In genomic region chr2:203341741-203342310, GRCh38 we compare ENCODE assay signal across 28 cellular contexts. TPM values are rescaled to one million over a fixed set of nuclear protein-coding genes. Genes with fewer than 3 reads are reported as not detected.
DNase-seq lines count a peak whose midpoint lies in the region; ATAC-seq and TF ChIP-seq lines count a peak whose summit lies in the region.
"Had no signal": no experiment of that assay in that cellular context is flagged by ENCODE, and none has a peak within 500 bp of the region (broad histone marks: within the 10 kb centered on the region; RNA-seq: fewer than 3 reads in every experiment).

No MANE protein-coding gene starts in this region.

- H3K4me1 ChIP-seq in mammary epithelial cell (ENCODE audit: insufficient read depth, low read length) (peaks cover 13% of the 10 kb centered on the region), thoracic aorta (ENCODE audit: control insufficient read depth in 1 of 2, low read depth in 2 of 2) (peaks cover 9 to 24% of the 10 kb centered on the region in 2 donors)

- POLR2A ChIA-PET in MCF 10A (lab: Yijun Ruan, JAX), result interaction anchor here (0.6 to 1.8 kb wide), 2 partner anchors 13 to 15 kb away, joined by 3 to 17 read pairs; partner anchors contain the start of gene ABI2

- H3K9ac ChIP-seq in mammary epithelial cell (ENCODE audit: insufficient read depth, low read length), result no peak overlapping the region
- H3K9ac ChIP-seq: BLaER1 had no signal

- dilution Hi-C loops in mammary epithelial cell (cut with HindIII; ENCODE audit: low sequenced_read_pairs), result no loop called here

- H3K27me3 Mint-ChIP-seq in MCF 10A (ENCODE audit: insufficient read depth, unreplicated experiment), result no peaks in the 10 kb centered on the region
- H3K27me3 Mint-ChIP-seq: activated CD4-positive, alpha-beta T cell treated with anti-CD3 and anti-CD28 coated beads, Interleukin-2, amount 10 ng/mL, durations not matched to agents 24 days and 14 days; activated naive CD4-positive, alpha-beta T cell treated with anti-CD3 and anti-CD28 coated beads, Interleukin-2, amount 50 U/mL, for 24 hours; stimulated activated memory B cell treated with anti-CD40 and anti-IgM and Interleukin-4, amounts not matched to agents 10 μg/mL and 1 μg/mL and 100 μg/mL, for 72 hours had no signal

- intact Hi-C loops in MCF 10A (cut with micrococcal nuclease), result no loop called here
- intact Hi-C loops in mammary epithelial cell (cut with micrococcal nuclease), result no loop called here

- H3K4me3 ChIP-seq in mammary epithelial cell (replicated peaks in 1 of 3; ENCODE audit: insufficient read depth in 1 of 3, low read depth in 2 of 3, low read length in 3 of 3) (no peak overlapping the region), astrocyte of the spinal cord (ENCODE audit: low read depth, low read length) (no peak overlapping the region), fibroblast of villous mesenchyme (ENCODE audit: low read depth, low read length) (no peak overlapping the region), thoracic aorta (no peak overlapping the region)
- H3K4me3 ChIP-seq: BLaER1, GM12878, lung, suprapubic skin had no signal

- H3K36me3 Mint-ChIP-seq in MCF 10A (ENCODE audit: insufficient read depth, unreplicated experiment), result peaks cover 11% of the 10 kb centered on the region

- DNase-seq in MCF 10A (ENCODE audit: unreplicated experiment) (peak; percentile 11), mammary epithelial cell (no peak), astrocyte of the spinal cord (ENCODE audit: low read depth, low spot score) (peak; percentile 29), fibroblast of villous mesenchyme (ENCODE audit: low read depth) (peak; percentile 42), thoracic aorta (ENCODE audit: low spot score) (no peak), mesenteric fat pad (ENCODE audit: low spot score) (no peak), putamen (ENCODE audit: low spot score) (no peak)
- no peak for DNase-seq in stimulated activated CD4-positive, alpha-beta T cell treated with anti-CD3 and anti-CD28 coated beads, Interleukin-4, amount 100 ng/mL, for 1 hour
- DNase-seq: activated CD4-positive, alpha-beta T cell treated with anti-CD3 and anti-CD28 coated beads, Interleukin-2, amount 10 ng/mL, durations not matched to agents 24 days and 14 days; aorta; cerebellar nuclear complex; COR-L47; DMS79; effector CD4-positive, alpha-beta T cell; H9; islet precursor cell; NCI-H2081 treated with DMSO at 0.1 percent for 48 hours; NCI-H345; NCI-H748 treated with DMSO at 0.1 percent for 48 hours had no signal

- H4K20me1 ChIP-seq in mammary epithelial cell (ENCODE audit: insufficient read depth, low read length), result no peaks in the 10 kb centered on the region

- H3K4me2 ChIP-seq in mammary epithelial cell (ENCODE audit: insufficient read depth, low read depth, low read length), result no peak overlapping the region
- H3K4me2 ChIP-seq: BLaER1 had no signal

- H2AFZ ChIP-seq in mammary epithelial cell (ENCODE audit: low read depth, low read length), result no peak overlapping the region

- peaks cover 70% of the 10 kb centered on the region for H3K79me2 ChIP-seq in mammary epithelial cell (ENCODE audit: insufficient read depth, low read length)

- BruUV-seq in MCF 10A (replicated peaks; lab: Mats Ljungman, UMichigan) (no TSS peak), mammary epithelial cell (replicated peaks; lab: Mats Ljungman, UMichigan) (no TSS peak)

- TF ChIP-seq CTCF in MCF 10A (IDR thresholded peaks at IDR 0.05; ENCODE audit: unreplicated experiment) (no peak), mammary epithelial cell (conservative IDR thresholded peaks at IDR 0.05 in 1 of 2, IDR thresholded peaks at IDR 0.05 in 1 of 2; ENCODE audit: extremely low read depth in 1 of 2, insufficient read depth in 1 of 2, low read depth in 1 of 2, low read length in 2 of 2) (no peak), astrocyte of the spinal cord (IDR thresholded peaks at IDR 0.05; ENCODE audit: low read depth, low read length) (no peak), fibroblast of villous mesenchyme (IDR thresholded peaks at IDR 0.05; ENCODE audit: insufficient read depth, low read depth, low read length) (no peak), thoracic aorta (IDR thresholded peaks at IDR 0.05) (no peak)

- 50% methylated on average over 2 of the region's 2 CpGs for WGBS in mammary epithelial cell (ENCODE audit: low coverage, missing lambda C conversion rate)

- no peaks in the 10 kb centered on the region for H3K27me3 ChIP-seq in mammary epithelial cell (ENCODE audit: insufficient read depth, low read length)
- no peaks in the 10 kb centered on the region for H3K27me3 ChIP-seq in thoracic aorta (replicated peaks; ENCODE audit: insufficient read depth)
- H3K27me3 ChIP-seq: BLaER1, suprapubic skin had no signal

- in situ Hi-C loops in mammary epithelial cell (cut with MboI; ENCODE audit: low sequenced_read_pairs in 2 of 2), result no loop called here
- in situ Hi-C loops in astrocyte of the spinal cord (cut with HindIII; ENCODE audit: low sequenced_read_pairs), result no loop called here

- H3K9me3 Mint-ChIP-seq in MCF 10A (ENCODE audit: unreplicated experiment), result no peaks in the 10 kb centered on the region
- H3K9me3 Mint-ChIP-seq: activated CD4-positive, alpha-beta T cell treated with anti-CD3 and anti-CD28 coated beads, Interleukin-2, amount 10 ng/mL, durations not matched to agents 24 days and 14 days; activated naive CD4-positive, alpha-beta T cell treated with anti-CD3 and anti-CD28 coated beads, Interleukin-2, amount 50 U/mL, for 24 hours; H9; stimulated activated memory B cell treated with anti-CD40 and anti-IgM and Interleukin-4, amounts not matched to agents 10 μg/mL and 1 μg/mL and 100 μg/mL, for 72 hours; T-helper 2 cell treated with Interferon-gamma antibody and Interleukin-4, amounts not matched to agents 5 μg/mL and 100 μg/mL, for 36 hours had no signal

- peak overlapping the region; percentile 62 for H3K4me3 Mint-ChIP-seq in MCF 10A (ENCODE audit: unreplicated experiment)
- H3K4me3 Mint-ChIP-seq: activated CD4-positive, alpha-beta T cell treated with anti-CD3 and anti-CD28 coated beads, Interleukin-2, amount 10 ng/mL, durations not matched to agents 24 days and 14 days; activated naive CD4-positive, alpha-beta T cell treated with anti-CD3 and anti-CD28 coated beads, Interleukin-2, amount 50 U/mL, for 24 hours; H9; stimulated activated memory B cell treated with anti-CD40 and anti-IgM and Interleukin-4, amounts not matched to agents 10 μg/mL and 1 μg/mL and 100 μg/mL, for 72 hours; T-helper 2 cell treated with Interferon-gamma antibody and Interleukin-4, amounts not matched to agents 5 μg/mL and 100 μg/mL, for 36 hours had no signal

- H3K4me1 Mint-ChIP-seq in MCF 10A (ENCODE audit: insufficient read depth, unreplicated experiment), result peaks cover 25% of the 10 kb centered on the region
- H3K4me1 Mint-ChIP-seq: stimulated activated memory B cell treated with anti-CD40 and anti-IgM and Interleukin-4, amounts not matched to agents 10 μg/mL and 1 μg/mL and 100 μg/mL, for 72 hours had no signal

- H3K27ac ChIP-seq in mammary epithelial cell (ENCODE audit: insufficient read depth, low read depth, low read length), result no peak overlapping the region
- H3K27ac ChIP-seq in thoracic aorta, result peak overlapping the region; percentile 37 to 45
- H3K27ac ChIP-seq: BLaER1, RWPE1, suprapubic skin, VCaP had no signal

- peak overlapping the region; percentile 27 for H3K27ac Mint-ChIP-seq in MCF 10A (ENCODE audit: low read depth, unreplicated experiment)
- H3K27ac Mint-ChIP-seq: activated CD4-positive, alpha-beta T cell treated with anti-CD3 and anti-CD28 coated beads, Interleukin-2, amount 10 ng/mL, durations not matched to agents 24 days and 14 days; activated naive CD4-positive, alpha-beta T cell treated with anti-CD3 and anti-CD28 coated beads, Interleukin-2, amount 50 U/mL, for 24 hours; stimulated activated memory B cell treated with anti-CD40 and anti-IgM and Interleukin-4, amounts not matched to agents 10 μg/mL and 1 μg/mL and 100 μg/mL, for 72 hours; T-helper 2 cell treated with Interferon-gamma antibody and Interleukin-4, amounts not matched to agents 5 μg/mL and 100 μg/mL, for 36 hours had no signal

- no peak for ATAC-seq in thoracic aorta (ENCODE audit: insufficient number of reproducible peaks, low FRiP score, low read depth)
- ATAC-seq: GM12878; stimulated activated memory B cell treated with anti-CD40 and anti-IgM and Interleukin-4, amounts not matched to agents 10 μg/mL and 1 μg/mL and 100 μg/mL, for 72 hours had no signal

- H3K9me3 ChIP-seq in mammary epithelial cell (replicated peaks; ENCODE audit: insufficient read depth, low read length) (no peaks in the 10 kb centered on the region), thoracic aorta (no peaks in the 10 kb centered on the region)
- H3K9me3 ChIP-seq: suprapubic skin had no signal

- CTCF ChIA-PET in MCF 10A (lab: Yijun Ruan, JAX) (interaction anchor here (0.9 to 1.4 kb wide), 2 partner anchors 8 to 43 kb away, joined by 3 read pairs; no protein-coding TSS in a partner anchor), mammary epithelial cell (lab: Charles Lee; ENCODE audit: low non-redundant PET) (no interaction called here)

- H3K36me3 ChIP-seq in mammary epithelial cell (ENCODE audit: insufficient read depth, low read length), result no peaks in the 10 kb centered on the region
- H3K36me3 ChIP-seq in thoracic aorta, result no peaks in the 10 kb centered on the region
- H3K36me3 ChIP-seq: suprapubic skin had no signal

RNA-seq across cellular contexts. Expression of gene ABI2, which starts 13.6 kb away (rescaled TPM):
- 57.3 and 65.6 TPM in 2 replicates for total RNA-seq in MCF 10A (2022)
- 10 to 100 TPM; 35.0 to 43.2 TPM for total RNA-seq in mammary epithelial cell
- polyA plus RNA-seq in mammary epithelial cell, result 36.8 TPM
- 37.0 TPM for polyA minus RNA-seq in mammary epithelial cell
- total RNA-seq in fibroblast of villous mesenchyme, result 33.5 and 58.3 TPM in 2 replicates
- total RNA-seq in thoracic aorta, result 10 to 100 TPM; 31.3 to 37.9 TPM
- total RNA-seq in mesenteric fat pad, result 32.1 TPM

Comparison
In these comparisons a context has a peak if more than half of its experiments do, and no peak if none do; other contexts are left out.
1. DNase-seq: peak in MCF 10A (single experiment), astrocyte of the spinal cord (single experiment) and fibroblast of villous mesenchyme (single experiment); none in mammary epithelial cell (single experiment), thoracic aorta (single experiment), mesenteric fat pad (single experiment), stimulated activated CD4-positive, alpha-beta T cell treated with anti-CD3 and anti-CD28 coated beads, Interleukin-4, amount 100 ng/mL, for 1 hour (single experiment) and putamen (single experiment).